ENCODE assay signal across 24 cellular contexts in genomic region chr9:16181539-16181938, GRCh38.
"Had no signal": no experiment of that assay in that cellular context is flagged by ENCODE, and none has a peak within 500 bp of the region (broad histone marks: within the 10 kb centered on the region; RNA-seq: fewer than 3 reads in every experiment).

No MANE protein-coding gene starts in this region.

- H3K9ac ChIP-seq: neural progenitor cell had no signal

- H3K36me3 Mint-ChIP-seq: immature natural killer cell; naive thymus-derived CD4-positive, alpha-beta T cell; neural progenitor cell; stimulated activated memory B cell treated with anti-CD40 and anti-IgM and Interleukin-4, amounts not matched to agents 10 μg/mL and 1 μg/mL and 100 μg/mL, for 72 hours had no signal

- H3K36me3 ChIP-seq: neural progenitor cell, prostate gland, spleen, thoracic aorta, transverse colon, upper lobe of right lung, uterus had no signal

- H2AFZ ChIP-seq: neural progenitor cell had no signal

- H3K4me3 Mint-ChIP-seq: immature natural killer cell; naive thymus-derived CD4-positive, alpha-beta T cell; nephron; neural progenitor cell; stimulated activated memory B cell treated with anti-CD40 and anti-IgM and Interleukin-4, amounts not matched to agents 10 μg/mL and 1 μg/mL and 100 μg/mL, for 72 hours had no signal

- DNase-seq: dorsolateral prefrontal cortex; effector CD4-positive, alpha-beta T cell; hypothalamus; immature natural killer cell; islet precursor cell; kidney glomerular epithelial cell; mesenchymal stem cell; midbrain; naive thymus-derived CD4-positive, alpha-beta T cell; right cardiac atrium; spleen; stimulated activated CD4-positive, alpha-beta T cell treated with anti-CD3 and anti-CD28 coated beads, Interleukin-4, amount 100 ng/mL, for 4 hours; stimulated activated naive CD8-positive, alpha-beta T cell treated with anti-CD3 and anti-CD28 coated beads, Interleukin-15, Interleukin-2, amounts not matched to agents 100 U/mL and 50 U/mL, for 24 hours; transverse colon; upper lobe of right lung; uterus had no signal

- H3K4me3 ChIP-seq: dorsolateral prefrontal cortex, neural progenitor cell, prostate gland, skin epidermis, spleen, thoracic aorta, transverse colon, upper lobe of right lung, uterus had no signal

- ATAC-seq: naive thymus-derived CD4-positive, alpha-beta T cell; stimulated activated memory B cell treated with anti-CD40 and anti-IgM and Interleukin-4, amounts not matched to agents 10 μg/mL and 1 μg/mL and 100 μg/mL, for 72 hours; stimulated activated naive CD8-positive, alpha-beta T cell treated with anti-CD3 and anti-CD28 coated beads, Interleukin-15, Interleukin-2, amounts not matched to agents 100 U/mL and 50 U/mL, for 24 hours; upper lobe of right lung had no signal

- H3K9me3 Mint-ChIP-seq: immature natural killer cell, neural progenitor cell had no signal

- H3K27me3 ChIP-seq: dorsolateral prefrontal cortex, neural progenitor cell, spleen, transverse colon, upper lobe of right lung, uterus had no signal

- FAIRE-seq: colon, frontal cortex had no signal

- H3K9me3 ChIP-seq: prostate gland, thoracic aorta, transverse colon, upper lobe of right lung, uterus had no signal

- H3K27me3 Mint-ChIP-seq: stimulated activated memory B cell treated with anti-CD40 and anti-IgM and Interleukin-4, amounts not matched to agents 10 μg/mL and 1 μg/mL and 100 μg/mL, for 72 hours had no signal

- H3K27ac Mint-ChIP-seq: immature natural killer cell; naive thymus-derived CD4-positive, alpha-beta T cell; neural progenitor cell; stimulated activated memory B cell treated with anti-CD40 and anti-IgM and Interleukin-4, amounts not matched to agents 10 μg/mL and 1 μg/mL and 100 μg/mL, for 72 hours had no signal

- H3K4me1 ChIP-seq: neural progenitor cell, prostate gland, spleen, transverse colon, upper lobe of right lung, uterus had no signal

- H3K27ac ChIP-seq: dorsolateral prefrontal cortex, neural progenitor cell, prostate gland, skin epidermis, spleen, thoracic aorta, transverse colon, upper lobe of right lung had no signal

- H3K4me1 Mint-ChIP-seq: immature natural killer cell; neural progenitor cell; stimulated activated memory B cell treated with anti-CD40 and anti-IgM and Interleukin-4, amounts not matched to agents 10 μg/mL and 1 μg/mL and 100 μg/mL, for 72 hours had no signal

- H3K4me2 ChIP-seq: neural progenitor cell had no signal
